1 cellular context compared by ENCODE assay signal in genomic region chr15:70086636-70087035, GRCh38.
TF ChIP-seq lines count a peak whose summit lies in the region.

No MANE protein-coding gene starts in this region.

TF ChIP-seq in K562, 482 proteins besides CTCF, POLR2A, EP300 and RAD21 (continues in another document):
- TF ChIP-seq MAFF (IDR thresholded peaks at IDR 0.05; ENCODE audit: low read length) (peak; percentile 74), SPI1 (IDR thresholded peaks at IDR 0.05; ENCODE audit: borderline replicate concordance, low read depth, low read length) (peak; percentile 79), MXI1 (IDR thresholded peaks at IDR 0.05; ENCODE audit: low read depth, low read length) (no peak), GTF2A2 (tag; IDR thresholded peaks at IDR 0.05) (no peak), RNF219 (CRISPR knock-in tag; IDR thresholded peaks at IDR 0.05) (no peak), VEZF1 (CRISPR knock-in tag; IDR thresholded peaks at IDR 0.05) (peak; percentile 56; the same call in 1 of the 2 replicates), CREB1 (IDR thresholded peaks at IDR 0.05) (no peak), CREB1 (CRISPR knock-in tag; IDR thresholded peaks at IDR 0.05) (no peak), MEF2A (IDR thresholded peaks at IDR 0.05; ENCODE audit: control insufficient read depth, low read depth, low read length) (no peak), MLLT1 (IDR thresholded peaks at IDR 0.05) (no peak), ZC3H8 (IDR thresholded peaks at IDR 0.05) (no peak), MECOM (CRISPR knock-in tag; IDR thresholded peaks at IDR 0.05) (peak; percentile 53; the same call in 1 of the 2 replicates), HDAC1 (IDR thresholded peaks at IDR 0.05) (peak in 1 of 2 experiments; percentile 18; a peak in 1 of 4 replicates), SMARCE1 (IDR thresholded peaks at IDR 0.05) (peak; percentile 69), ZBTB49 (CRISPR knock-in tag; IDR thresholded peaks at IDR 0.05; ENCODE audit: borderline replicate concordance) (no peak), CTBP1 (IDR thresholded peaks at IDR 0.05; ENCODE audit: borderline replicate concordance) (peak; percentile 82), JUND (IDR thresholded peaks at IDR 0.05; ENCODE audit: borderline replicate concordance, low read depth, low read length) (peak; percentile 10; the same call in 1 of the 2 replicates), JUND (tag; IDR thresholded peaks at IDR 0.05; ENCODE audit: borderline replicate concordance, low read depth, low read length) (no peak; the same call in 2 of the 3 replicates), ZNF133 (CRISPR knock-in tag; IDR thresholded peaks at IDR 0.05) (no peak), SMAD3 (CRISPR knock-in tag; conservative IDR thresholded peaks at IDR 0.05) (no peak), ZNF740 (CRISPR knock-in tag; IDR thresholded peaks at IDR 0.05) (peak; percentile 88), ZNF740 (tag; IDR thresholded peaks at IDR 0.05) (peak in 1 of 2 experiments; percentile 71; a peak in 1 of 4 replicates), ZNF318 (IDR thresholded peaks at IDR 0.05; ENCODE audit: borderline replicate concordance in 1 of 2, low read depth in 1 of 2) (no peak), CLOCK (CRISPR knock-in tag; IDR thresholded peaks at IDR 0.05; ENCODE audit: borderline replicate concordance) (no peak), NCOR1 (IDR thresholded peaks at IDR 0.05) (no peak), ZNF780A (CRISPR knock-in tag; IDR thresholded peaks at IDR 0.05) (no peak), ARID1B (IDR thresholded peaks at IDR 0.05) (peak; percentile 77), E4F1 (CRISPR knock-in tag; IDR thresholded peaks at IDR 0.05; ENCODE audit: borderline replicate concordance) (no peak), DPF2 (IDR thresholded peaks at IDR 0.05) (peak; percentile 81), ZNF239 (CRISPR knock-in tag; IDR thresholded peaks at IDR 0.05) (no peak), ZNF282 (CRISPR knock-in tag; IDR thresholded peaks at IDR 0.05) (no peak), C11orf30 (IDR thresholded peaks at IDR 0.05; ENCODE audit: low read depth) (peak; percentile 92), FOS (IDR thresholded peaks at IDR 0.05; ENCODE audit: extremely low read depth, insufficient read length) (no peak), MCM7 (IDR thresholded peaks at IDR 0.05) (no peak), RCOR1 (IDR thresholded peaks at IDR 0.05; ENCODE audit: borderline replicate concordance in 1 of 2, low read depth in 2 of 2, low read length in 2 of 2) (peak in 1 of 2 experiments; percentile 85; a peak in 2 of 4 replicates), MAFG (tag; conservative IDR thresholded peaks at IDR 0.05) (peak; percentile 85), RBBP5 (IDR thresholded peaks at IDR 0.05; ENCODE audit: borderline replicate concordance, insufficient read depth, low read length, poor library complexity, severe bottlenecking) (no peak), HDAC8 (tag; IDR thresholded peaks at IDR 0.05) (no peak)
